12 cellular contexts compared by ENCODE assay signal in the genomic region with DNA sequence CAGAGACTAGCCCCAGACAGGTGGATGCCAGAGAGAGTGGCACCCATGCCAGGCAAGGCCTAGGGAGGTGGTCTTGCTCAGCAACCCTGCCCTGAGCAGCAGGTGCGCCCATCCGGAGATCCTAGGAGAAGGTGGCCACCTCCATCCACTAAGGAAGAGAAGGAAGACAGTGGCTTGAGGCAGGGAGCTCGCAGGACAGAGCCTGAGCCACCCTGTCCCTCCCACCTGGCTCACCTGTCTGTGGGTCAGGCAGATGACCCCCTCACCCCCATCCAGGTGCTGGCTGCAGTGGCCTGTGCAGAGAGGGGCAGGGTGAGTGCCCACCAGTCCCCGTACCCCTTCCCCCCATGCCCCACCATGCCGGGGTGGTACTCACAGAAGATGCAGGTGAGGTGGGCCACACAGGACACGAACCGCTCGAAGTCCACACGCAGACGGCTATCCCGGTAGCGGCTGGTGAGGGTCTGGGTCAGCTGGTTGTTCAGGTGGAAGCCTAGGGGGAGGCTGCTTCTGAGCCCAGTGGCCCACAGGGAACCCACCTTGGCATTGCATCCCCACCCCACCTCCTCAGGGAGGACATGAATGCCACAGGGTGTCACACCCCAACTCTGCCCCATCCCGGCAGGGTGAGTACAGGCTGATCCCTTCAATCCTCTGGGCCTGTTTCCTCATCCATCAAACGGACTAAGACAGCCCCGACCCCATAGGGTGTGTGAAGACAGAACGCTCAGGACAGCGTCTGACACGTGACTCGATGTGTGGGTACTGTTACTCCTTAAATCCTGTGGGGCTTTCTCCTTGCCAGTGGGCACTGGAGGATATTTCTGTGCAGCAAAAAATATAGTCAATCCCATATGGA. TPM values are rescaled to one million over a fixed set of nuclear protein-coding genes. Genes with fewer than 3 reads are reported as not detected.
DNase-seq lines count a peak whose midpoint lies in the region; ATAC-seq, FAIRE-seq and TF ChIP-seq lines count a peak whose summit lies in the region.
"Had no signal": no experiment of that assay in that cellular context is flagged by ENCODE, and none has a peak within 500 bp of the region (broad histone marks: within the 10 kb centered on the region; RNA-seq: fewer than 3 reads in every experiment).

No MANE protein-coding gene starts in this region.

- no peak overlapping the region for H2BK12ac ChIP-seq in H9 (ENCODE audit: insufficient read length, low read depth, low read length)

- no peak overlapping the region for H4K8ac ChIP-seq in H9 (replicated peaks; ENCODE audit: insufficient read length, low read depth, low read length)

- H4K20me1 ChIP-seq in H9 (ENCODE audit: control insufficient read depth, insufficient read depth, insufficient read length) (no peaks in the 10 kb centered on the region), HepG2 (ENCODE audit: insufficient read depth, low read length) (no peaks in the 10 kb centered on the region)

- TF ChIP-seq POLR2A in HepG2 (IDR thresholded peaks at IDR 0.05; ENCODE audit: insufficient read depth in 1 of 2, low read depth in 2 of 2, low read length in 2 of 2), result peak; percentile 9 to 48

- H3K79me2 ChIP-seq in H9 (ENCODE audit: insufficient read depth, low read length) (no peaks in the 10 kb centered on the region), HepG2 (ENCODE audit: insufficient read depth, low read length) (no peaks in the 10 kb centered on the region)

- H3K4ac ChIP-seq in H9 (ENCODE audit: low read depth, low read length), result no peak overlapping the region

- H4K5ac ChIP-seq in H9 (ENCODE audit: insufficient read length, low read depth, low read length), result no peak overlapping the region

- peak overlapping the region in 1 of 3 experiments; percentile 76; a peak in 2 of 7 replicates for H3K27ac Mint-ChIP-seq in H9
- H3K27ac Mint-ChIP-seq in activated T-helper 17 cell treated with anti-CD3 and anti-CD28 coated beads, Interleukin-2, amount 50 U/mL, for 72 hours, result peak overlapping the region; percentile 88
- H3K27ac Mint-ChIP-seq in activated T-helper 1 cell treated with anti-CD3 and anti-CD28 coated beads, Interleukin-12 subunit alpha, Interleukin-12 subunit beta, Interleukin-2, Interleukin-4 antibody, amounts not matched to agents 30 ng/mL and 10 ng/mL and 1 ng/mL, durations not matched to agents 14 hours and 24 hours and 36 hours, result no peak overlapping the region

- in situ Hi-C loops in HepG2 (cut with HindIII; ENCODE audit: extremely low pct_ligation_motif_present, low pct_unique_long_range_greater_than_20kb), result loop anchor here (25.0 kb wide), 1 partner anchor 181 kb away; the partner anchor contains the start of gene CCER2
- in situ Hi-C loops in brain microvascular endothelial cell (cut with HindIII; ENCODE audit: low pct_ligation_motif_present, low sequenced_read_pairs), result no loop called here

- H3K9ac ChIP-seq in H9 (ENCODE audit: extremely low read depth, insufficient read length, low read length), result no peak overlapping the region
- H3K9ac ChIP-seq in HepG2 (ENCODE audit: insufficient read depth, low read depth, low read length), result no peak overlapping the region
- H3K9ac ChIP-seq in skeletal muscle tissue (ENCODE audit: low read depth in 1 of 3, low read length in 3 of 3), result peak overlapping the region in 1 of 3 donors; percentile 25

- H3K4me3 ChIP-seq in HepG2 (replicated peaks in 1 of 3; ENCODE audit: insufficient read depth in 1 of 3, low read depth in 2 of 3, low read length in 3 of 3), result no peak overlapping the region
- no peak overlapping the region for H3K4me3 ChIP-seq in skeletal muscle tissue (ENCODE audit: low read length in 3 of 3)
- H3K4me3 ChIP-seq in brain microvascular endothelial cell (ENCODE audit: low read depth, low read length), result no peak overlapping the region

- no peak overlapping the region for H2BK5ac ChIP-seq in H9 (ENCODE audit: insufficient read length, low read length)

- H3K36me3 ChIP-seq in HepG2 (replicated peaks in 1 of 2; ENCODE audit: control insufficient read depth in 1 of 2, insufficient read depth in 2 of 2, low read length in 2 of 2), result peaks cover 14 to 33% of the 10 kb centered on the region in 2 experiments; a peak in 4 of 5 replicates
- H3K36me3 ChIP-seq in skeletal muscle tissue (ENCODE audit: control insufficient read depth in 3 of 3, insufficient read depth in 3 of 3, low read length in 3 of 3), result peaks cover 34 to 46% (median 39%) of the 10 kb centered on the region in 3 donors
- H3K36me3 ChIP-seq in brain microvascular endothelial cell (replicated peaks), result peaks cover 59% of the 10 kb centered on the region

- H3K9me3 ChIP-seq in H9 (ENCODE audit: control insufficient read depth, low read depth, low read length), result no peaks in the 10 kb centered on the region
- no peaks in the 10 kb centered on the region for H3K9me3 ChIP-seq in HepG2 (ENCODE audit: low read length)
- no peaks in the 10 kb centered on the region for H3K9me3 ChIP-seq in skeletal muscle tissue (ENCODE audit: control insufficient read depth in 3 of 3, low read length in 3 of 3)

- no peak overlapping the region for H2BK15ac ChIP-seq in H9 (ENCODE audit: low read depth, low read length)

- TF ChIP-seq EP300 in HepG2 (IDR thresholded peaks at IDR 0.05; ENCODE audit: low read depth in 2 of 2, low read length in 2 of 2) (no peak), HepG2 (CRISPR knock-in tag; IDR thresholded peaks at IDR 0.05; ENCODE audit: borderline replicate concordance) (no peak)

- H3K27me3 ChIP-seq in H9 (ENCODE audit: insufficient read depth, low read length) (no peaks in the 10 kb centered on the region), HepG2 (ENCODE audit: control insufficient read depth in 1 of 2, insufficient read depth in 2 of 2, low read length in 2 of 2) (no peaks in the 10 kb centered on the region), skeletal muscle tissue (ENCODE audit: control insufficient read depth in 3 of 3, insufficient read depth in 3 of 3, low read length in 3 of 3) (no peaks in the 10 kb centered on the region), brain microvascular endothelial cell (replicated peaks) (no peaks in the 10 kb centered on the region)

- peak; percentile 23 for DNase-seq in H9
- no peak for DNase-seq in HepG2 (ENCODE audit: low spot score)
- DNase-seq in brain microvascular endothelial cell, result no peak
- DNase-seq in activated T-helper 1 cell treated with anti-CD3 and anti-CD28 coated beads, Interleukin-12 subunit alpha, Interleukin-12 subunit beta, Interleukin-2, Interleukin-4 antibody, amounts not matched to agents 30 ng/mL and 10 ng/mL and 1 ng/mL, durations not matched to agents 14 hours and 24 hours and 36 hours (ENCODE audit: low spot score), result no peak
- DNase-seq: activated gamma-delta T cell; NCI-H1436; NK-92 treated with Interleukin-12 subunit alpha and Interleukin-12 subunit beta, amount 100 ng/mL, for 24 hours had no signal

- H3K56ac ChIP-seq in H9 (ENCODE audit: insufficient read length, low read depth, low read length), result no peak overlapping the region

- no peaks in the 10 kb centered on the region; the same call in none of the 2 replicates for H3K27me3 Mint-ChIP-seq in H9 (ENCODE audit: low read depth)
- no peaks in the 10 kb centered on the region for H3K27me3 Mint-ChIP-seq in activated T-helper 17 cell treated with anti-CD3 and anti-CD28 coated beads, Interleukin-2, amount 50 U/mL, for 72 hours
- H3K27me3 Mint-ChIP-seq in activated T-helper 1 cell treated with anti-CD3 and anti-CD28 coated beads, Interleukin-12 subunit alpha, Interleukin-12 subunit beta, Interleukin-2, Interleukin-4 antibody, amounts not matched to agents 30 ng/mL and 10 ng/mL and 1 ng/mL, durations not matched to agents 14 hours and 24 hours and 36 hours (ENCODE audit: insufficient read depth), result no peaks in the 10 kb centered on the region

- POLR2A ChIA-PET in HepG2 (lab: Yijun Ruan, JAX), result no interaction called here

- H3K4me2 ChIP-seq in H9 (ENCODE audit: insufficient read depth, insufficient read length, low read length), result no peak overlapping the region
- no peak overlapping the region for H3K4me2 ChIP-seq in HepG2 (ENCODE audit: low read depth, low read length)

- CTCF ChIA-PET in HepG2 (lab: Yijun Ruan, JAX; ENCODE audit: low intra/inter-chr PET ratio, low total read pairs), result interaction anchor here (1.2 kb wide), 1 partner anchor 157 kb away, joined by 3 read pairs; no protein-coding TSS in a partner anchor

- no peak for ATAC-seq in activated T-helper 17 cell treated with anti-CD3 and anti-CD28 coated beads, Interleukin-2, amount 50 U/mL, for 72 hours (replicated peaks)
- ATAC-seq in HepG2, result no peak
- ATAC-seq in HG03175 (IDR thresholded peaks at IDR 0.05; ENCODE audit: unreplicated experiment), result no peak
- ATAC-seq in GM19463 (IDR thresholded peaks at IDR 0.05; ENCODE audit: unreplicated experiment), result no peak

- H3K27ac ChIP-seq in H9 (ENCODE audit: insufficient read length, low read depth, low read length), result no peak overlapping the region
- H3K27ac ChIP-seq in HepG2 (ENCODE audit: extremely low read length, insufficient read depth, low read length), result no peak overlapping the region
- H3K27ac ChIP-seq in skeletal muscle tissue (ENCODE audit: low read depth, low read length), result peak overlapping the region; percentile 20
- H3K27ac ChIP-seq in brain microvascular endothelial cell, result no peak overlapping the region

- no peak overlapping the region for H3T11ph ChIP-seq in H9 (ENCODE audit: low read length)

- intact Hi-C loops in HepG2 (cut with micrococcal nuclease; ENCODE audit: unreplicated experiment), result loop anchor here (5.0 kb wide), 2 partner anchors 101 to 201 kb away; partner anchors contain the start of genes ECH1, MRPS12 and SARS2
- intact Hi-C loops in activated T-helper 1 cell treated with anti-CD3 and anti-CD28 coated beads, Interleukin-12 subunit alpha, Interleukin-12 subunit beta, Interleukin-2, Interleukin-4 antibody, amounts not matched to agents 30 ng/mL and 10 ng/mL and 1 ng/mL, durations not matched to agents 14 hours and 24 hours and 36 hours (cut with micrococcal nuclease), result loop anchor here (5.0 kb wide), 1 partner anchor 74 kb away; no protein-coding TSS in a partner anchor

- H3K18ac ChIP-seq in H9 (ENCODE audit: insufficient read length, low read depth, low read length), result no peak overlapping the region

- H2AFZ ChIP-seq in H9 (ENCODE audit: low read length) (no peak overlapping the region), HepG2 (ENCODE audit: low read length) (no peak overlapping the region)

- no peak for FAIRE-seq in HepG2 (lab: Jason Lieb, UNC)
- FAIRE-seq: TTC549 had no signal

- no peak overlapping the region for H3K14ac ChIP-seq in H9 (ENCODE audit: insufficient read depth, low read length)

- TF ChIP-seq RAD21 in HepG2 (CRISPR knock-in tag; IDR thresholded peaks at IDR 0.05), result no peak

- H3K36me3 Mint-ChIP-seq in H9 (ENCODE audit: insufficient read depth in 1 of 3, low read depth in 3 of 3), result peaks cover 11 to 56% (median 56%) of the 10 kb centered on the region in 3 experiments; a peak in 6 of 7 replicates
- peaks cover 65% of the 10 kb centered on the region for H3K36me3 Mint-ChIP-seq in activated T-helper 17 cell treated with anti-CD3 and anti-CD28 coated beads, Interleukin-2, amount 50 U/mL, for 72 hours (ENCODE audit: low read depth)
- H3K36me3 Mint-ChIP-seq in activated T-helper 1 cell treated with anti-CD3 and anti-CD28 coated beads, Interleukin-12 subunit alpha, Interleukin-12 subunit beta, Interleukin-2, Interleukin-4 antibody, amounts not matched to agents 30 ng/mL and 10 ng/mL and 1 ng/mL, durations not matched to agents 14 hours and 24 hours and 36 hours (ENCODE audit: low read depth), result peaks cover 32% of the 10 kb centered on the region

- BruUV-seq in HepG2 (replicated peaks; lab: Mats Ljungman, UMichigan), result no TSS peak

- H3K4me1 ChIP-seq in H9 (ENCODE audit: insufficient read depth, low read length), result no peaks in the 10 kb centered on the region; the same call in 1 of the 2 replicates
- peaks cover 21% of the 10 kb centered on the region for H3K4me1 ChIP-seq in HepG2 (ENCODE audit: insufficient read depth, low read length)
- H3K4me1 ChIP-seq in skeletal muscle tissue (ENCODE audit: control insufficient read depth in 3 of 3, insufficient read depth in 3 of 3, low read length in 3 of 3), result peaks cover 13 to 41% (median 32%) of the 10 kb centered on the region in 3 donors

- H3K79me1 ChIP-seq in H9 (ENCODE audit: insufficient read depth, low read depth, low read length, poor library complexity, severe bottlenecking), result no peaks in the 10 kb centered on the region

- H3K23ac ChIP-seq in H9 (ENCODE audit: insufficient read length, low read depth, low read length), result no peak overlapping the region

- TF ChIP-seq CTCF in H9 (conservative IDR thresholded peaks at IDR 0.05) (no peak), HepG2 (CRISPR knock-in tag; IDR thresholded peaks at IDR 0.05) (no peak), brain microvascular endothelial cell (IDR thresholded peaks at IDR 0.05; ENCODE audit: low read depth, low read length, missing control alignments) (no peak)

- H3K4me1 Mint-ChIP-seq in H9, result peaks cover 4 to 10% of the 10 kb centered on the region in 2 experiments
- H3K4me1 Mint-ChIP-seq in activated T-helper 17 cell treated with anti-CD3 and anti-CD28 coated beads, Interleukin-2, amount 50 U/mL, for 72 hours, result peaks cover 15% of the 10 kb centered on the region
- H3K4me1 Mint-ChIP-seq in activated T-helper 1 cell treated with anti-CD3 and anti-CD28 coated beads, Interleukin-12 subunit alpha, Interleukin-12 subunit beta, Interleukin-2, Interleukin-4 antibody, amounts not matched to agents 30 ng/mL and 10 ng/mL and 1 ng/mL, durations not matched to agents 14 hours and 24 hours and 36 hours (ENCODE audit: low read depth), result peaks cover 44% of the 10 kb centered on the region

- no peak overlapping the region for H3K4me3 Mint-ChIP-seq in H9
- H3K4me3 Mint-ChIP-seq in activated T-helper 17 cell treated with anti-CD3 and anti-CD28 coated beads, Interleukin-2, amount 50 U/mL, for 72 hours, result no peak overlapping the region
- H3K4me3 Mint-ChIP-seq in activated T-helper 1 cell treated with anti-CD3 and anti-CD28 coated beads, Interleukin-12 subunit alpha, Interleukin-12 subunit beta, Interleukin-2, Interleukin-4 antibody, amounts not matched to agents 30 ng/mL and 10 ng/mL and 1 ng/mL, durations not matched to agents 14 hours and 24 hours and 36 hours, result no peak overlapping the region

- peaks cover 5% of the 10 kb centered on the region for H3K23me2 ChIP-seq in H9 (ENCODE audit: insufficient read length, low read depth, low read length, poor library complexity, severe bottlenecking)

- no CpG with 5 or more reads among the region's 19 CpGs for WGBS in H9 (ENCODE audit: extremely low coverage, insufficient read length, low lambda C conversion rate)
- WGBS in HepG2 (ENCODE audit: low lambda C conversion rate), result 96% methylated on average over 13 of the region's 19 CpGs

- H2BK120ac ChIP-seq in H9 (ENCODE audit: low read depth, low read length, poor library complexity, severe bottlenecking), result no peak overlapping the region

- no peaks in the 10 kb centered on the region; a peak in 1 of 5 replicates for H3K9me3 Mint-ChIP-seq in H9
- no peaks in the 10 kb centered on the region for H3K9me3 Mint-ChIP-seq in activated T-helper 17 cell treated with anti-CD3 and anti-CD28 coated beads, Interleukin-2, amount 50 U/mL, for 72 hours
- no peaks in the 10 kb centered on the region for H3K9me3 Mint-ChIP-seq in activated T-helper 1 cell treated with anti-CD3 and anti-CD28 coated beads, Interleukin-12 subunit alpha, Interleukin-12 subunit beta, Interleukin-2, Interleukin-4 antibody, amounts not matched to agents 30 ng/mL and 10 ng/mL and 1 ng/mL, durations not matched to agents 14 hours and 24 hours and 36 hours

- no peak overlapping the region for H2BK20ac ChIP-seq in H9 (ENCODE audit: low read depth, low read length, poor library complexity, severe bottlenecking)

- H2AK5ac ChIP-seq in H9 (ENCODE audit: insufficient read length, low read length), result no peak overlapping the region

- H4K91ac ChIP-seq in H9 (ENCODE audit: insufficient read length, low read depth, low read length), result no peak overlapping the region

RNA-seq across cellular contexts. Expression of gene CAPN12, which starts 13.3 kb away (rescaled TPM):
- 10.3 and 10.5 TPM in 2 replicates for total RNA-seq in H9 (2021)
- 10 to 100 TPM in 1 of 2 donors, 1 to 10 TPM in 1; 3.8 to 75.3 TPM for total RNA-seq in activated T-helper 17 cell treated with anti-CD3 and anti-CD28 coated beads, Interleukin-2, amount 50 U/mL, for 72 hours
- total RNA-seq in HepG2 (2016; rRNA removed; fragmentation: Illumina TruSeq; extraction: Trizol), result 0.62 and 1.6 TPM in 2 replicates
- total RNA-seq in HepG2 (2016; cell fraction: cytosol; rRNA removed; fragmentation: Illumina TruSeq; extraction: Trizol; ENCODE audit: low read depth), result 1.0 and 1.2 TPM in 2 replicates
- 0.30 and 1.3 TPM in 2 replicates for total RNA-seq in HepG2 (2016; cell fraction: insoluble cytoplasmic fraction; rRNA removed; fragmentation: Illumina TruSeq; extraction: Trizol)
- total RNA-seq in HepG2 (2016; cell fraction: membrane; rRNA removed; fragmentation: Illumina TruSeq; extraction: Trizol), result 0.49 and 0.59 TPM in 2 replicates
- total RNA-seq in HepG2 (2016; cell fraction: nucleus; rRNA removed; fragmentation: Illumina TruSeq; extraction: Trizol), result 2.3 and 2.9 TPM in 2 replicates
- polyA plus RNA-seq in HepG2 (2011; rRNA removed), result 13.6 and 20.4 TPM in 2 replicates
- polyA plus RNA-seq in HepG2 (2011; cell fraction: cytosol; rRNA removed), result 3.4 and 3.8 TPM in 2 replicates
- 230 and 249 TPM in 2 replicates for polyA plus RNA-seq in HepG2 (2011; cell fraction: nucleus; rRNA removed)
- polyA plus RNA-seq in HepG2 (2012), result 8.4 and 11.4 TPM in 2 replicates
- 0.35 and 0.73 TPM in 2 replicates for polyA plus RNA-seq in HepG2 (2016; cell fraction: cytosol; fragmentation: Illumina TruSeq; extraction: Trizol; ENCODE audit: low read depth)
- 0.66 and 0.96 TPM in 2 replicates for polyA plus RNA-seq in HepG2 (2016; cell fraction: insoluble cytoplasmic fraction; fragmentation: Illumina TruSeq; extraction: Trizol; ENCODE audit: low read depth)
- 0.66 and 0.81 TPM in 2 replicates for polyA plus RNA-seq in HepG2 (2016; cell fraction: membrane; fragmentation: Illumina TruSeq; extraction: Trizol; ENCODE audit: low read depth)
- 16.2 and 18.9 TPM in 2 replicates for polyA plus RNA-seq in HepG2 (2016; cell fraction: nucleus; fragmentation: Illumina TruSeq; extraction: Trizol; ENCODE audit: insufficient read depth, low read depth)
- polyA minus RNA-seq in HepG2 (2011; rRNA and poly(A)+ RNA removed; ENCODE audit: low replicate concordance), result 4.4 TPM in 1 of 2 replicates, not detected in the other
- polyA minus RNA-seq in HepG2 (2011; cell fraction: cytosol; rRNA and poly(A)+ RNA removed), result 0.69 and 2.0 TPM in 2 replicates
- polyA minus RNA-seq in HepG2 (2011; cell fraction: nucleus; rRNA and poly(A)+ RNA removed), result 10.0 and 11.6 TPM in 2 replicates
- total RNA-seq in skeletal muscle tissue, result 0.52 TPM
- 1.1 and 2.5 TPM in 2 replicates for total RNA-seq in activated T-helper 1 cell treated with anti-CD3 and anti-CD28 coated beads, Interleukin-12 subunit alpha, Interleukin-12 subunit beta, Interleukin-2, Interleukin-4 antibody, amounts not matched to agents 30 ng/mL and 10 ng/mL and 1 ng/mL, durations not matched to agents 14 hours and 24 hours and 36 hours

RNA-seq across cellular contexts. Expression of gene LGALS7, which starts 42.4 kb away (rescaled TPM):
- total RNA-seq in H9 (2021) (0.92 TPM in 1 of 2 replicates, not detected in the other), HepG2 (2016; rRNA removed; fragmentation: Illumina TruSeq; extraction: Trizol) (not detected in 2 replicates), skeletal muscle tissue (1.0 TPM)
- not detected for total RNA-seq in activated T-helper 17 cell treated with anti-CD3 and anti-CD28 coated beads, Interleukin-2, amount 50 U/mL, for 72 hours
- total RNA-seq in HepG2 (2016; cell fraction: cytosol; rRNA removed; fragmentation: Illumina TruSeq; extraction: Trizol; ENCODE audit: low read depth), result not detected in 2 replicates
- not detected in 2 replicates for total RNA-seq in HepG2 (2016; cell fraction: insoluble cytoplasmic fraction; rRNA removed; fragmentation: Illumina TruSeq; extraction: Trizol)
- total RNA-seq in HepG2 (2016; cell fraction: membrane; rRNA removed; fragmentation: Illumina TruSeq; extraction: Trizol), result 0.93 TPM in 1 of 2 replicates, not detected in the other
- not detected in 2 replicates for total RNA-seq in HepG2 (2016; cell fraction: nucleus; rRNA removed; fragmentation: Illumina TruSeq; extraction: Trizol)
- 0.73 and 0.85 TPM in 2 replicates for polyA plus RNA-seq in HepG2 (2011; rRNA removed)
- polyA plus RNA-seq in HepG2 (2011; cell fraction: cytosol; rRNA removed), result 1.6 and 1.9 TPM in 2 replicates
- 1.7 and 2.4 TPM in 2 replicates for polyA plus RNA-seq in HepG2 (2011; cell fraction: nucleus; rRNA removed)
- polyA plus RNA-seq in HepG2 (2012), result 0.35 TPM in 1 of 2 replicates, not detected in the other
- polyA plus RNA-seq in HepG2 (2016; cell fraction: cytosol; fragmentation: Illumina TruSeq; extraction: Trizol; ENCODE audit: low read depth), result not detected in 2 replicates
- not detected in 2 replicates for polyA plus RNA-seq in HepG2 (2016; cell fraction: insoluble cytoplasmic fraction; fragmentation: Illumina TruSeq; extraction: Trizol; ENCODE audit: low read depth)
- polyA plus RNA-seq in HepG2 (2016; cell fraction: membrane; fragmentation: Illumina TruSeq; extraction: Trizol; ENCODE audit: low read depth), result 0.63 TPM in 1 of 2 replicates, not detected in the other
- not detected in 2 replicates for polyA plus RNA-seq in HepG2 (2016; cell fraction: nucleus; fragmentation: Illumina TruSeq; extraction: Trizol; ENCODE audit: insufficient read depth, low read depth)
- 0.58 TPM in 1 of 2 replicates, not detected in the other for polyA minus RNA-seq in HepG2 (2011; rRNA and poly(A)+ RNA removed; ENCODE audit: low replicate concordance)
- not detected in 2 replicates for polyA minus RNA-seq in HepG2 (2011; cell fraction: cytosol; rRNA and poly(A)+ RNA removed)
- 0.99 TPM in 1 of 2 replicates, not detected in the other for polyA minus RNA-seq in HepG2 (2011; cell fraction: nucleus; rRNA and poly(A)+ RNA removed)
- total RNA-seq in activated T-helper 1 cell treated with anti-CD3 and anti-CD28 coated beads, Interleukin-12 subunit alpha, Interleukin-12 subunit beta, Interleukin-2, Interleukin-4 antibody, amounts not matched to agents 30 ng/mL and 10 ng/mL and 1 ng/mL, durations not matched to agents 14 hours and 24 hours and 36 hours, result not detected in 2 replicates

RNA-seq across cellular contexts. Expression of gene LGALS7B, which starts 58.0 kb away (rescaled TPM):
- total RNA-seq in H9 (2021), result 0.90 and 1.4 TPM in 2 replicates
- not detected for total RNA-seq in activated T-helper 17 cell treated with anti-CD3 and anti-CD28 coated beads, Interleukin-2, amount 50 U/mL, for 72 hours
- total RNA-seq in HepG2 (2016; rRNA removed; fragmentation: Illumina TruSeq; extraction: Trizol), result 0.73 and 1.7 TPM in 2 replicates
- not detected in 2 replicates for total RNA-seq in HepG2 (2016; cell fraction: cytosol; rRNA removed; fragmentation: Illumina TruSeq; extraction: Trizol; ENCODE audit: low read depth)
- 0.80 and 2.9 TPM in 2 replicates for total RNA-seq in HepG2 (2016; cell fraction: insoluble cytoplasmic fraction; rRNA removed; fragmentation: Illumina TruSeq; extraction: Trizol)
- 0.77 TPM in 1 of 2 replicates, not detected in the other for total RNA-seq in HepG2 (2016; cell fraction: membrane; rRNA removed; fragmentation: Illumina TruSeq; extraction: Trizol)
- total RNA-seq in HepG2 (2016; cell fraction: nucleus; rRNA removed; fragmentation: Illumina TruSeq; extraction: Trizol), result not detected in 2 replicates
- 2.1 and 4.0 TPM in 2 replicates for polyA plus RNA-seq in HepG2 (2011; rRNA removed)
- 4.6 and 7.7 TPM in 2 replicates for polyA plus RNA-seq in HepG2 (2011; cell fraction: cytosol; rRNA removed)
- polyA plus RNA-seq in HepG2 (2011; cell fraction: nucleus; rRNA removed), result 2.3 and 3.2 TPM in 2 replicates
- 1.6 and 3.8 TPM in 2 replicates for polyA plus RNA-seq in HepG2 (2012)
- 0.27 and 0.35 TPM in 2 replicates for polyA plus RNA-seq in HepG2 (2016; cell fraction: cytosol; fragmentation: Illumina TruSeq; extraction: Trizol; ENCODE audit: low read depth)
- polyA plus RNA-seq in HepG2 (2016; cell fraction: insoluble cytoplasmic fraction; fragmentation: Illumina TruSeq; extraction: Trizol; ENCODE audit: low read depth), result 1.1 and 1.9 TPM in 2 replicates
- 0.50 TPM in 1 of 2 replicates, not detected in the other for polyA plus RNA-seq in HepG2 (2016; cell fraction: membrane; fragmentation: Illumina TruSeq; extraction: Trizol; ENCODE audit: low read depth)
- polyA plus RNA-seq in HepG2 (2016; cell fraction: nucleus; fragmentation: Illumina TruSeq; extraction: Trizol; ENCODE audit: insufficient read depth, low read depth), result 2.2 TPM in 1 of 2 replicates, not detected in the other
- polyA minus RNA-seq in HepG2 (2011; rRNA and poly(A)+ RNA removed; ENCODE audit: low replicate concordance), result 0.37 TPM in 1 of 2 replicates, not detected in the other
- polyA minus RNA-seq in HepG2 (2011; cell fraction: cytosol; rRNA and poly(A)+ RNA removed), result 2.1 TPM in 1 of 2 replicates, not detected in the other
- polyA minus RNA-seq in HepG2 (2011; cell fraction: nucleus; rRNA and poly(A)+ RNA removed), result not detected in 2 replicates
- total RNA-seq in skeletal muscle tissue, result not detected
- not detected in 2 replicates for total RNA-seq in activated T-helper 1 cell treated with anti-CD3 and anti-CD28 coated beads, Interleukin-12 subunit alpha, Interleukin-12 subunit beta, Interleukin-2, Interleukin-4 antibody, amounts not matched to agents 30 ng/mL and 10 ng/mL and 1 ng/mL, durations not matched to agents 14 hours and 24 hours and 36 hours
